8 cellular contexts compared by ENCODE assay signal in the genomic region with DNA sequence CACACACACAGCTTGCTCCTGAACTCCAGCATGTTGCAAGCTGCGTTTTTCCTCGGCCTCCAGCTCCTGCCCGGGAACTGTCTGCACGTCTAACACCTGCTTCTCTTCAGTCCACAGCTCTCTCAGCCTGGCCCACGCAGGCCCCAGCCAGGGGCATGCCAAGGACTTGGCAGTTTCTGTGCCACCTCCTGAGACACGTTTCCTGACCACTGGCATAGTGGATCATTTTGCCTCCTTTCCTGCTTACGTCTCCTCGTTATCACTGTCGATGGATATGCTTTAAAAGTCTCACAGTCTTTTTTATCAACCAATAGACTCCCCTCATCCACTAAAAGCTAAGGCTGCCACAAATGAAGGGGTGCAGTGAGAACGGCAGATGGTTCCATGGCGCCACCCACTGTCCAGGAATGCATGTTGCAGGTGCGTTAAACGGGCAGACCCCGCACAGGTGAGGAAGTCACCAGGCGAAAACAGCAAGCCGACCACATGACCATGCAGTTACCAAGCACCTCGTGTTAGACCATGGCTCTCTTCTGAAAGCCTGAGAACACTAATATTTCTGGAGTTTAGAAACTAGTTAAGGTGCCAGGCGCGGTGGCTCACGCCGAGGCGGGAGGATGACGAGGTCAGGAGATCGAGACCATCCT. TPM values are rescaled to one million over a fixed set of nuclear protein-coding genes. Genes with fewer than 3 reads are reported as not detected.
A peak's percentile ranks its signal among the peaks of the same experiment; 100 is the strongest.
DNase-seq lines count a peak whose midpoint lies in the region; ATAC-seq and TF ChIP-seq lines count a peak whose summit lies in the region.

No MANE protein-coding gene starts in this region.

- no peaks in the 10 kb centered on the region for H3K79me2 ChIP-seq in DND-41 (ENCODE audit: insufficient read depth, low read length)

- H3K4me1 ChIP-seq in DND-41 (ENCODE audit: insufficient read depth, low read length) = no peaks in the 10 kb centered on the region
- no peaks in the 10 kb centered on the region for H3K4me1 ChIP-seq in lung (ENCODE audit: control insufficient read depth in 2 of 2, insufficient read depth in 2 of 2, low read length in 2 of 2)

- H3K27ac ChIP-seq in DND-41 (ENCODE audit: low read length) (no peak overlapping the region), lung (ENCODE audit: low read depth in 1 of 2, low read length in 1 of 2) (no peak overlapping the region)

- TF ChIP-seq CTCF in DND-41 (IDR thresholded peaks at IDR 0.05; ENCODE audit: borderline replicate concordance, extremely low read depth, low read length, poor library complexity, severe bottlenecking) (peak; percentile 73), lung (IDR thresholded peaks at IDR 0.05; ENCODE audit: control extremely low read depth, extremely low read depth) (peak; percentile 40)

- H2AFZ ChIP-seq in DND-41 (ENCODE audit: low read depth, low read length) = no peak overlapping the region

- H3K4me2 ChIP-seq in DND-41 (ENCODE audit: insufficient read depth, low read length) = no peak overlapping the region

- 0 out of 2 replicates have a peak, but pooled peaks cover 4% of the 10 kb centered on the region for H4K20me1 ChIP-seq in DND-41 (ENCODE audit: insufficient read depth, low read length)

- H3K36me3 ChIP-seq in DND-41 (ENCODE audit: insufficient read depth, low read length) = peaks cover 12% of the 10 kb centered on the region
- H3K36me3 ChIP-seq in lung (ENCODE audit: control insufficient read depth in 2 of 2, insufficient read depth in 2 of 2, low read length in 2 of 2) = peaks cover 7 to 9% of the 10 kb centered on the region in 2 donors

- H3K9ac ChIP-seq in DND-41 (ENCODE audit: low read depth, low read length) = no peak overlapping the region

- WGBS in lung, 2 donors = 31 to 37% methylated on average over 24 of the region's 24 CpGs

- H3K27me3 ChIP-seq in DND-41 (ENCODE audit: insufficient read depth, low read length, poor library complexity) = no peaks in the 10 kb centered on the region
- H3K27me3 ChIP-seq in lung (ENCODE audit: control insufficient read depth, insufficient read depth) = no peaks in the 10 kb centered on the region

- H3K4me3 ChIP-seq in DND-41 (ENCODE audit: low read depth in 1 of 2, low read length in 2 of 2) = no peak overlapping the region
- no peak overlapping the region for H3K4me3 ChIP-seq in lung

- ATAC-seq in DND-41 (ENCODE audit: insufficient read depth, low read depth) = no peak; the same call in 2 of the 3 replicates
- ATAC-seq in lung (ENCODE audit: insufficient read depth, low FRiP score) = no peak
- ATAC-seq in HG03469 (IDR thresholded peaks at IDR 0.05; ENCODE audit: unreplicated experiment) = no peak

- H3K9me3 ChIP-seq in DND-41 (ENCODE audit: insufficient read depth, low read length, severe bottlenecking) = no peaks in the 10 kb centered on the region
- H3K9me3 ChIP-seq in lung (ENCODE audit: control insufficient read depth in 2 of 2, insufficient read depth in 1 of 2, low read length in 1 of 2) = no peaks in the 10 kb centered on the region

- peak; percentile 25 for DNase-seq in DND-41
- DNase-seq in NCI-H1092 treated with DMSO at 0.1 percent for 48 hours (lab: John Stamatoyannopoulos, UW) = peak; percentile 64
- DNase-seq in activated CD4-positive, alpha-beta T cell treated with anti-CD3 and anti-CD28 coated beads for 24 hours (ENCODE audit: low read depth in 2 of 2) = peak; percentile 27 to 57
- DNase-seq in cerebellum (ENCODE audit: low spot score) = peak; percentile 85
- DNase-seq in lung (ENCODE audit: low spot score) = peak; percentile 47
- DNase-seq in stimulated activated CD8-positive, alpha-beta memory T cell treated with anti-CD3 and anti-CD28 coated beads, Interleukin-4, amount 100 ng/mL, for 48 hours = peak; percentile 83
- DNase-seq in epidermal melanocyte (ENCODE audit: insufficient read length, low spot score) = no peak

RNA-seq across cellular contexts. Expression of a gene that starts 14.7 kb away (rescaled TPM):
- total RNA-seq in cerebellum = 1.6 TPM
- total RNA-seq in lung = 10 to 100 TPM in 1 of 2 donors, 1 to 10 TPM in 1; 7.1 to 36.3 TPM
- polyA plus RNA-seq in lung = 10 to 100 TPM; 24.0 to 33.7 TPM

RNA-seq across cellular contexts. Expression of a gene that starts 53.8 kb away (rescaled TPM):
- total RNA-seq in cerebellum (14.6 TPM), lung (10 to 100 TPM; 16.4 to 30.7 TPM)
- 1 to 10 TPM; 7.4 to 9.9 TPM for polyA plus RNA-seq in lung
